8 cellular contexts compared by ENCODE assay signal in the genomic region with DNA sequence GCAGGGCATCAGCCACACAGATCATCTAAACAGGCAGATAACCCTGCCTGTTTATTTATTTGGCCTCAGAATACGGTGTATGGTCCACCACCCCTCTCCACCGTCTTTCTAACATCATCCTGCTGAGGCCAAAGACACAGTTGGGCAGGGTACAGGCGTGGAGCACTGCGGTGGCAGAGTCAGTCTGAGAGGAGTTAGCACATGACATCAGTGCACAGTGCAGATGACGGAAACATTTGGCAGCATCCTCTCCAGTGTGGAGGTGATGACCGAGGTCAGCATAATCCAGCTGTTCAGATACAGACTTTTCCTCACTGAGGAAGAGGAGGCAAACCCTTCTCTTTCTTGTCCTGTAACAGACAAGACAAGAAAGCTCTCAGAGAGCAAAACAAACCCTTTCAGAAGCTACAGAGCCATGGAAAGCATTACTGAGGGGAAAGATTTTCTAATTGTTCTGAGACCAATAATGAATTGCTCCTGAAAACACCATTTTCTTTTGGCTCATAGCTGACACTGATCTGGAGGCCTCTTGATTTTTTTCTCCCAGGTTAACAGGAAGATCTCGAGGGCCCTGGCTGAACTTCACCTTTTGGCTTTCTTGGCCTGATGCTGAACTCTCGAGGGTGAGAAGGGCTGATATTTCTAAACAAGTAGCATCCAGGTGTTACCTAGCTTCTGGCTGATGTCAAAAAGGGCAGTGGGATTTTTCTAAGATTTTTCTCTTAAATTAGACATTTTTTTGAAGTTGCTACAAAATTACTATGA. TPM values are rescaled to one million over a fixed set of nuclear protein-coding genes. Genes with fewer than 3 reads are reported as not detected.
DNase-seq lines count a peak whose midpoint lies in the region; ATAC-seq and TF ChIP-seq lines count a peak whose summit lies in the region.

No MANE protein-coding gene starts in this region.

- TF ChIP-seq POLR2A in right lobe of liver (IDR thresholded peaks at IDR 0.05): peak; percentile 40

- H3K4me3 Mint-ChIP-seq in stimulated activated effector memory CD8-positive, alpha-beta T cell treated with anti-CD3 and anti-CD28 coated beads, Interleukin-12 subunit alpha, Interleukin-12 subunit beta, amount 100 ng/mL, for 72 hours: peak overlapping the region; percentile 81
- H3K4me3 Mint-ChIP-seq in endothelial cell (ENCODE audit: unreplicated experiment): no peak overlapping the region

- ATAC-seq in GM18499 (IDR thresholded peaks at IDR 0.05; ENCODE audit: insufficient read depth, unreplicated experiment): peak; percentile 33
- ATAC-seq in HG02623 (IDR thresholded peaks at IDR 0.05; ENCODE audit: unreplicated experiment): peak; percentile 46
- ATAC-seq in right lobe of liver: peak; percentile 65 to 86 (median 76)
- peak; percentile 84 for ATAC-seq in stimulated activated effector memory CD8-positive, alpha-beta T cell treated with anti-CD3 and anti-CD28 coated beads, Interleukin-12 subunit alpha, Interleukin-12 subunit beta, amount 100 ng/mL, for 72 hours

- H3K36me3 ChIP-seq in SJCRH30 (0 out of 2 replicates have a peak, but pooled peaks cover 3% of the 10 kb centered on the region), right lobe of liver (no peaks in the 10 kb centered on the region)

- H3K4me1 ChIP-seq in SJCRH30 (no peaks in the 10 kb centered on the region), right lobe of liver (peaks cover 0 to 29% (median 9%) of the 10 kb centered on the region in 4 donors)

- in situ Hi-C loops in astrocyte of the spinal cord (cut with HindIII; ENCODE audit: low sequenced_read_pairs): no loop called here

- H3K27me3 ChIP-seq in SJCRH30 (no peaks in the 10 kb centered on the region), right lobe of liver (no peaks in the 10 kb centered on the region)

- no peak overlapping the region for H3K27ac ChIP-seq in SJCRH30
- peak overlapping the region; percentile 89 to 94 (median 92) for H3K27ac ChIP-seq in right lobe of liver

- H3K9me3 ChIP-seq in SJCRH30 (replicated peaks): no peaks in the 10 kb centered on the region
- no peaks in the 10 kb centered on the region for H3K9me3 ChIP-seq in right lobe of liver

- H3K27ac Mint-ChIP-seq in stimulated activated effector memory CD8-positive, alpha-beta T cell treated with anti-CD3 and anti-CD28 coated beads, Interleukin-12 subunit alpha, Interleukin-12 subunit beta, amount 100 ng/mL, for 72 hours: peak overlapping the region; percentile 95
- H3K27ac Mint-ChIP-seq in endothelial cell (ENCODE audit: unreplicated experiment): no peak overlapping the region

- TF ChIP-seq CTCF in astrocyte of the spinal cord (IDR thresholded peaks at IDR 0.05; ENCODE audit: low read depth, low read length) (no peak), right lobe of liver (IDR thresholded peaks at IDR 0.05) (no peak), endothelial cell (IDR thresholded peaks at IDR 0.05; ENCODE audit: unreplicated experiment) (no peak)

- intact Hi-C loops in right lobe of liver (cut with DNase I): no loop called here

- H3K36me3 Mint-ChIP-seq in stimulated activated effector memory CD8-positive, alpha-beta T cell treated with anti-CD3 and anti-CD28 coated beads, Interleukin-12 subunit alpha, Interleukin-12 subunit beta, amount 100 ng/mL, for 72 hours: peaks cover 67% of the 10 kb centered on the region
- H3K36me3 Mint-ChIP-seq in endothelial cell (ENCODE audit: low read depth, unreplicated experiment): peaks cover 4% of the 10 kb centered on the region

- H3K4me3 ChIP-seq in SJCRH30: peak overlapping the region; percentile 42; the same call in 1 of the 2 replicates
- H3K4me3 ChIP-seq in astrocyte of the spinal cord (ENCODE audit: low read depth, low read length): peak overlapping the region; percentile 14
- peak overlapping the region in 2 of 3 donors; percentile 3 to 42 for H3K4me3 ChIP-seq in right lobe of liver

- peak; percentile 13 to 47 for DNase-seq in SJCRH30
- peak; percentile 49 for DNase-seq in astrocyte of the spinal cord (ENCODE audit: low read depth, low spot score)
- peak; percentile 74 to 80 (median 74) for DNase-seq in right lobe of liver
- DNase-seq in stimulated activated effector memory CD8-positive, alpha-beta T cell treated with anti-CD3 and anti-CD28 coated beads, Interleukin-12 subunit alpha, Interleukin-12 subunit beta, amount 100 ng/mL, for 72 hours (ENCODE audit: low spot score in 2 of 2): peak; percentile 36 to 78
- DNase-seq in HPDE6-E6E7 (ENCODE audit: extremely low spot score): no peak
- no peak for DNase-seq in endothelial cell (ENCODE audit: low spot score)

- H3K27me3 Mint-ChIP-seq in endothelial cell (ENCODE audit: unreplicated experiment): peaks cover 1% of the 10 kb centered on the region

- H3K9me3 Mint-ChIP-seq in stimulated activated effector memory CD8-positive, alpha-beta T cell treated with anti-CD3 and anti-CD28 coated beads, Interleukin-12 subunit alpha, Interleukin-12 subunit beta, amount 100 ng/mL, for 72 hours: no peaks in the 10 kb centered on the region
- H3K9me3 Mint-ChIP-seq in endothelial cell (ENCODE audit: unreplicated experiment): no peaks in the 10 kb centered on the region

- WGBS in right lobe of liver (ENCODE audit: insufficient coverage, low coverage, low lambda C conversion rate, missing lambda C conversion rate): 6% methylated on average over 8 of the region's 8 CpGs

- H3K4me1 Mint-ChIP-seq in stimulated activated effector memory CD8-positive, alpha-beta T cell treated with anti-CD3 and anti-CD28 coated beads, Interleukin-12 subunit alpha, Interleukin-12 subunit beta, amount 100 ng/mL, for 72 hours: peaks cover 78% of the 10 kb centered on the region
- H3K4me1 Mint-ChIP-seq in endothelial cell (ENCODE audit: unreplicated experiment): peaks cover 5% of the 10 kb centered on the region

RNA-seq across cellular contexts. Expression of a gene that starts 20.1 kb away (rescaled TPM):
- 5.6 and 5.7 TPM in 2 replicates for total RNA-seq in SJCRH30 (2014; rRNA removed; shearing (Covaris generic))
- total RNA-seq in right lobe of liver (10 to 100 TPM; 23.4 to 83.1 (median 44.4) TPM), endothelial cell (ENCODE audit: unreplicated experiment) (20.5 TPM)

RNA-seq across cellular contexts. Expression of a gene that starts 50.2 kb away (rescaled TPM):
- 28.0 and 30.2 TPM in 2 replicates for total RNA-seq in SJCRH30 (2014; rRNA removed; shearing (Covaris generic))
- total RNA-seq in right lobe of liver (1 to 10 TPM in 5 of 6 experiments, under 1 TPM in 1; 0.75 to 2.9 (median 1.7) TPM), endothelial cell (ENCODE audit: unreplicated experiment) (20.3 TPM)

Comparison
In these comparisons a context has a peak if more than half of its experiments do, and no peak if none do; other contexts are left out.
1. ATAC-seq: peak in every context shown above with its lines; median percentile 84 in stimulated activated effector memory CD8-positive, alpha-beta T cell treated with anti-CD3 and anti-CD28 coated beads, Interleukin-12 subunit alpha, Interleukin-12 subunit beta, amount 100 ng/mL, for 72 hours; 76 in right lobe of liver; 46 in HG02623; 33 in GM18499.
2. DNase-seq: peak in SJCRH30 (2 of 2), astrocyte of the spinal cord (single experiment), right lobe of liver (3 of 3) and stimulated activated effector memory CD8-positive, alpha-beta T cell treated with anti-CD3 and anti-CD28 coated beads, Interleukin-12 subunit alpha, Interleukin-12 subunit beta, amount 100 ng/mL, for 72 hours (2 of 2); none in HPDE6-E6E7 (single experiment) and endothelial cell (single experiment).
3. Peak in every context shown above with its lines, with median percentiles within 50 percentile points of each other: H3K4me3 ChIP-seq.